ENCODE assay signal across 17 cellular contexts in genomic region chr18:59932401-59932800, GRCh38. TPM values are rescaled to one million over a fixed set of nuclear protein-coding genes. Genes with fewer than 3 reads are reported as not detected.
DNase-seq lines count a peak whose midpoint lies in the region; ATAC-seq, FAIRE-seq and TF ChIP-seq lines count a peak whose summit lies in the region.
"Had no signal": no experiment of that assay in that cellular context is flagged by ENCODE, and none has a peak within 500 bp of the region (broad histone marks: within the 10 kb centered on the region; RNA-seq: fewer than 3 reads in every experiment).

No MANE protein-coding gene starts in this region.

- no peak for TF ChIP-seq POLR2A in GM12891 (IDR thresholded peaks at IDR 0.05; ENCODE audit: low read depth, low read length)

- H3K27me3 Mint-ChIP-seq in stimulated activated memory B cell treated with anti-CD40 and anti-IgM and Interleukin-4, amounts not matched to agents 10 μg/mL and 1 μg/mL and 100 μg/mL, for 72 hours: no peaks in the 10 kb centered on the region
- peaks cover 9% of the 10 kb centered on the region for H3K27me3 Mint-ChIP-seq in activated T-helper 1 cell treated with anti-CD3 and anti-CD28 coated beads, Interleukin-12 subunit alpha, Interleukin-12 subunit beta, Interleukin-2, Interleukin-4 antibody, amounts not matched to agents 30 ng/mL and 10 ng/mL and 1 ng/mL, durations not matched to agents 14 hours and 24 hours and 36 hours (ENCODE audit: insufficient read depth)
- H3K27me3 Mint-ChIP-seq: B cell, IgD-negative memory B cell had no signal

- intact Hi-C loops in left colon (cut with DNase I, micrococcal nuclease): no loop called here
- intact Hi-C loops in activated T-helper 1 cell treated with anti-CD3 and anti-CD28 coated beads, Interleukin-12 subunit alpha, Interleukin-12 subunit beta, Interleukin-2, Interleukin-4 antibody, amounts not matched to agents 30 ng/mL and 10 ng/mL and 1 ng/mL, durations not matched to agents 14 hours and 24 hours and 36 hours (cut with micrococcal nuclease): no loop called here

- no peaks in the 10 kb centered on the region for H3K9me3 Mint-ChIP-seq in stimulated activated memory B cell treated with anti-CD40 and anti-IgM and Interleukin-4, amounts not matched to agents 10 μg/mL and 1 μg/mL and 100 μg/mL, for 72 hours
- H3K9me3 Mint-ChIP-seq in activated T-helper 1 cell treated with anti-CD3 and anti-CD28 coated beads, Interleukin-12 subunit alpha, Interleukin-12 subunit beta, Interleukin-2, Interleukin-4 antibody, amounts not matched to agents 30 ng/mL and 10 ng/mL and 1 ng/mL, durations not matched to agents 14 hours and 24 hours and 36 hours: no peaks in the 10 kb centered on the region
- H3K9me3 Mint-ChIP-seq: CD14-positive monocyte; CD8-positive, alpha-beta T cell; IgD-negative memory B cell had no signal

- FAIRE-seq in GM12891 (lab: Jason Lieb, UNC): peak; percentile 67
- FAIRE-seq: GM12878, H1 had no signal

- peaks cover 8% of the 10 kb centered on the region for H3K4me1 Mint-ChIP-seq in stimulated activated memory B cell treated with anti-CD40 and anti-IgM and Interleukin-4, amounts not matched to agents 10 μg/mL and 1 μg/mL and 100 μg/mL, for 72 hours
- H3K4me1 Mint-ChIP-seq in activated T-helper 1 cell treated with anti-CD3 and anti-CD28 coated beads, Interleukin-12 subunit alpha, Interleukin-12 subunit beta, Interleukin-2, Interleukin-4 antibody, amounts not matched to agents 30 ng/mL and 10 ng/mL and 1 ng/mL, durations not matched to agents 14 hours and 24 hours and 36 hours (ENCODE audit: low read depth): peaks cover 9% of the 10 kb centered on the region

- H3K36me3 Mint-ChIP-seq in stimulated activated memory B cell treated with anti-CD40 and anti-IgM and Interleukin-4, amounts not matched to agents 10 μg/mL and 1 μg/mL and 100 μg/mL, for 72 hours: no peaks in the 10 kb centered on the region
- H3K36me3 Mint-ChIP-seq in activated T-helper 1 cell treated with anti-CD3 and anti-CD28 coated beads, Interleukin-12 subunit alpha, Interleukin-12 subunit beta, Interleukin-2, Interleukin-4 antibody, amounts not matched to agents 30 ng/mL and 10 ng/mL and 1 ng/mL, durations not matched to agents 14 hours and 24 hours and 36 hours (ENCODE audit: low read depth): no peaks in the 10 kb centered on the region
- H3K36me3 Mint-ChIP-seq: CD14-positive monocyte; CD8-positive, alpha-beta T cell had no signal

- H3K27ac Mint-ChIP-seq in stimulated activated memory B cell treated with anti-CD40 and anti-IgM and Interleukin-4, amounts not matched to agents 10 μg/mL and 1 μg/mL and 100 μg/mL, for 72 hours: peak overlapping the region; percentile 7
- no peak overlapping the region for H3K27ac Mint-ChIP-seq in activated T-helper 1 cell treated with anti-CD3 and anti-CD28 coated beads, Interleukin-12 subunit alpha, Interleukin-12 subunit beta, Interleukin-2, Interleukin-4 antibody, amounts not matched to agents 30 ng/mL and 10 ng/mL and 1 ng/mL, durations not matched to agents 14 hours and 24 hours and 36 hours
- H3K27ac Mint-ChIP-seq: B cell; CD8-positive, alpha-beta T cell had no signal

- peak; percentile 44 for DNase-seq in NCI-H2171 treated with DMSO at 0.1 percent for 48 hours (lab: John Stamatoyannopoulos, UW)
- DNase-seq in NCI-H2171 (lab: John Stamatoyannopoulos, UW): no peak
- no peak for DNase-seq in GM12891 (ENCODE audit: insufficient read length, low spot score)
- DNase-seq in myocyte (ENCODE audit: low read depth): peak; percentile 54
- DNase-seq in left colon: no peak
- DNase-seq in activated T-helper 1 cell treated with anti-CD3 and anti-CD28 coated beads, Interleukin-12 subunit alpha, Interleukin-12 subunit beta, Interleukin-2, Interleukin-4 antibody, amounts not matched to agents 30 ng/mL and 10 ng/mL and 1 ng/mL, durations not matched to agents 14 hours and 24 hours and 36 hours (ENCODE audit: low spot score): no peak
- DNase-seq: ACHN; CD8-positive, alpha-beta T cell; COR-L47; DMS79 had no signal

- no peak overlapping the region for H3K4me3 Mint-ChIP-seq in stimulated activated memory B cell treated with anti-CD40 and anti-IgM and Interleukin-4, amounts not matched to agents 10 μg/mL and 1 μg/mL and 100 μg/mL, for 72 hours
- no peak overlapping the region for H3K4me3 Mint-ChIP-seq in activated T-helper 1 cell treated with anti-CD3 and anti-CD28 coated beads, Interleukin-12 subunit alpha, Interleukin-12 subunit beta, Interleukin-2, Interleukin-4 antibody, amounts not matched to agents 30 ng/mL and 10 ng/mL and 1 ng/mL, durations not matched to agents 14 hours and 24 hours and 36 hours
- H3K4me3 Mint-ChIP-seq: B cell; CD14-positive monocyte; CD8-positive, alpha-beta T cell; IgD-negative memory B cell had no signal

- ATAC-seq in stimulated activated memory B cell treated with anti-CD40 and anti-IgM and Interleukin-4, amounts not matched to agents 10 μg/mL and 1 μg/mL and 100 μg/mL, for 72 hours: no peak
- ATAC-seq in HG02623 (IDR thresholded peaks at IDR 0.05; ENCODE audit: unreplicated experiment) (no peak), left colon (no peak)
- ATAC-seq: CD8-positive, alpha-beta T cell; GM12878 had no signal

TF ChIP-seq in GM12891, 5 proteins besides CTCF, POLR2A, EP300 and RAD21:
- TF ChIP-seq POU2F2 (IDR thresholded peaks at IDR 0.05; ENCODE audit: low read depth, low read length) (no peak), TAF1 (IDR thresholded peaks at IDR 0.05; ENCODE audit: low read depth, low read length) (no peak), SPI1 (IDR thresholded peaks at IDR 0.05; ENCODE audit: low read depth, low read length) (no peak)

RNA-seq across cellular contexts. Expression of gene PMAIP1, which starts 32.6 kb away (rescaled TPM):
- 62.3 TPM for polyA plus RNA-seq in GM12891 (2012; ENCODE audit: low read depth, missing spikeins)
- total RNA-seq in myocyte (62.5 and 75.1 TPM in 2 replicates), left colon (1 to 10 TPM; 1.8 to 2.6 TPM)
- polyA plus RNA-seq in myocyte (2012): 10.3 TPM
- 57.2 and 59.5 TPM in 2 replicates for total RNA-seq in activated T-helper 1 cell treated with anti-CD3 and anti-CD28 coated beads, Interleukin-12 subunit alpha, Interleukin-12 subunit beta, Interleukin-2, Interleukin-4 antibody, amounts not matched to agents 30 ng/mL and 10 ng/mL and 1 ng/mL, durations not matched to agents 14 hours and 24 hours and 36 hours

Comparison
In these comparisons a context has a peak if more than half of its experiments do, and no peak if none do; other contexts are left out.
1. DNase-seq: peak in NCI-H2171 treated with DMSO at 0.1 percent for 48 hours (single experiment) and myocyte (single experiment); none in NCI-H2171 (single experiment), GM12891 (single experiment), left colon (0 of 2) and activated T-helper 1 cell treated with anti-CD3 and anti-CD28 coated beads, Interleukin-12 subunit alpha, Interleukin-12 subunit beta, Interleukin-2, Interleukin-4 antibody, amounts not matched to agents 30 ng/mL and 10 ng/mL and 1 ng/mL, durations not matched to agents 14 hours and 24 hours and 36 hours (single experiment).
2. RNA of gene PMAIP1, which starts 32.6 kb away (total RNA-seq): 62.5 to 75.1 TPM in myocyte and 57.2 to 59.5 TPM in activated T-helper 1 cell treated with anti-CD3 and anti-CD28 coated beads, Interleukin-12 subunit alpha, Interleukin-12 subunit beta, Interleukin-2, Interleukin-4 antibody, amounts not matched to agents 30 ng/mL and 10 ng/mL and 1 ng/mL, durations not matched to agents 14 hours and 24 hours and 36 hours; 1.8 to 2.6 TPM in left colon; every median in the first group is over 10 times any median in the second.